28 cellular contexts compared by ENCODE assay signal in genomic region chr4:34893382-34893781, GRCh38.
"Had no signal": no experiment of that assay in that cellular context is flagged by ENCODE, and none has a peak within 500 bp of the region (broad histone marks: within the 10 kb centered on the region; RNA-seq: fewer than 3 reads in every experiment).

No MANE protein-coding gene starts in this region.

- DNase-seq: activated CD4-positive, alpha-beta memory T cell treated with anti-CD3 and anti-CD28 coated beads for 36 hours; activated CD4-positive, alpha-beta T cell treated with anti-CD3 and anti-CD28 coated beads for 36 hours; activated CD4-positive, alpha-beta T cell treated with anti-CD3 and anti-CD28 coated beads, Interleukin-2, amount 10 ng/mL, durations not matched to agents 24 days and 14 days; activated CD4-positive, CD25-positive, alpha-beta regulatory T cell; activated CD4-positive, CD25-positive, alpha-beta regulatory T cell treated with anti-CD3 and anti-CD28 coated beads, Interleukin-2, amount 50 U/mL, for 72 hours; activated CD8-positive, alpha-beta memory T cell treated with anti-CD3 and anti-CD28 coated beads, Interleukin-2, amount 10 ng/mL, durations not matched to agents 7 days and 5 days; activated CD8-positive, alpha-beta memory T cell treated with anti-CD3 and anti-CD28 coated beads, Interleukin-2, amount 50 U/mL, for 4 hours; activated CD8-positive, alpha-beta T cell treated with anti-CD3 and anti-CD28 coated beads, Interleukin-2, amount 10 ng/mL, durations not matched to agents 7 days and 5 days; activated gamma-delta T cell; activated naive CD4-positive, alpha-beta T cell; activated naive CD4-positive, alpha-beta T cell treated with anti-CD3 and anti-CD28 coated beads, Interleukin-2, amount 10 ng/mL, durations not matched to agents 7 days and 5 days; activated naive CD8-positive, alpha-beta T cell treated with anti-CD3 and anti-CD28 coated beads, Interleukin-2, amount 10 ng/mL, durations not matched to agents 7 days and 5 days; activated T-cell treated with anti-CD3 and anti-CD28 coated beads, Interleukin-2, amount 50 U/mL, for 24 hours; activated T-cell treated with anti-CD3 and anti-CD28 coated beads, Interleukin-2, amount 50 U/mL, for 72 hours; brain microvascular endothelial cell; cortex of kidney; dermis blood vessel endothelial cell; effector CD4-positive, alpha-beta T cell; effector memory CD8-positive, alpha-beta T cell; erythroblast; foreskin keratinocyte; gastrocnemius medialis; glutamatergic neuron; heart right ventricle; T-helper 9 cell had no signal

- H3K4me1 ChIP-seq: esophagus muscularis mucosa, foreskin keratinocyte, gastrocnemius medialis, heart right ventricle had no signal

- H3K27me3 ChIP-seq: brain microvascular endothelial cell, esophagus muscularis mucosa, foreskin keratinocyte, gastrocnemius medialis, heart right ventricle, hepatocyte had no signal

- ATAC-seq: activated CD4-positive, alpha-beta T cell treated with anti-CD3 and anti-CD28 coated beads for 36 hours; activated CD8-positive, alpha-beta memory T cell treated with anti-CD3 and anti-CD28 coated beads, Interleukin-2, amount 10 ng/mL, durations not matched to agents 7 days and 5 days; activated CD8-positive, alpha-beta T cell treated with anti-CD3 and anti-CD28 coated beads, Interleukin-2, amount 10 ng/mL, durations not matched to agents 7 days and 5 days; activated naive CD4-positive, alpha-beta T cell treated with anti-CD3 and anti-CD28 coated beads, Interleukin-2, amount 50 U/mL, for 72 hours; activated T-cell treated with anti-CD3 and anti-CD28 coated beads, Interleukin-2, amount 50 U/mL, for 72 hours; effector memory CD8-positive, alpha-beta T cell; foreskin keratinocyte; gastrocnemius medialis; heart right ventricle had no signal

- H2AFZ ChIP-seq: hepatocyte had no signal

- H3K27ac ChIP-seq: brain microvascular endothelial cell, esophagus muscularis mucosa, foreskin keratinocyte, gastrocnemius medialis, heart right ventricle, hepatocyte had no signal

- H3K9me3 ChIP-seq: esophagus muscularis mucosa, gastrocnemius medialis had no signal

- H3K36me3 ChIP-seq: brain microvascular endothelial cell, esophagus muscularis mucosa, gastrocnemius medialis, heart right ventricle had no signal

- H3K79me2 ChIP-seq: hepatocyte had no signal

- H3K4me2 ChIP-seq: hepatocyte had no signal

- H3K4me3 ChIP-seq: esophagus muscularis mucosa, gastrocnemius medialis, heart right ventricle, hepatocyte had no signal
